3 cellular contexts compared by ENCODE assay signal in the genomic region with DNA sequence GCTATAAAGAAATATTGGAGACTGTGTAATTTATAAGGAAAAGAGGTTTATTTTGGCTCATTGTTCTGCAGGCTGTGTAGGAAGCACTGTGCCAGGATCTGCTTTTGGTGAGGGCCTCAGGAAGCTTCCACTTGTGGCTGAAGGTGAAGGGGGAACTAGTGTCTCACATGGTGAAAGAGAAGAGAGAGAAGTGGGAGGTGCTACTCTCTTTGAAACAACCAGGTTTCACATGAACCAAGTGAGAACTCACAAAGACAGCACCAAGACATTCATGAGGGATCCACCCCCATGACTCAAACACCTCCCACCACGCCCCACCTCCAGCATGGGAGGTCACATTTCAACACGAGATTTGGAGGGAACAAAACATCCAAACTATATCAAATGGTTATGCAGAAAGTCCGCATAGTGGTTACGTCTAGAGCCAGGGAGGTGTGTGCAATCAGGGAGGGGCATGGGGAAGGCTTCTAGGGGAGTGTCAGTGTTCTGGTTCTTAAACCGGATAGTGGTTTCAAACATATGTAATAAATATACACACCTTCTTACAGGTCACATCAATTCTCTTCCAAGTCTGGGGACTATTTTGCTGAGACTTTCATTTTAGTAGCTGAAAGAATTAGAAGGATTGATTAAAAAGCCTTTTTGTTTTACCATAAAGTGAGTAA.
TF ChIP-seq lines count a peak whose summit lies in the region.

No MANE protein-coding gene starts in this region.

TF ChIP-seq in GM23338, 12 proteins besides CTCF, POLR2A, EP300 and RAD21 (continues in another document):
- TF ChIP-seq, protein P1, sequence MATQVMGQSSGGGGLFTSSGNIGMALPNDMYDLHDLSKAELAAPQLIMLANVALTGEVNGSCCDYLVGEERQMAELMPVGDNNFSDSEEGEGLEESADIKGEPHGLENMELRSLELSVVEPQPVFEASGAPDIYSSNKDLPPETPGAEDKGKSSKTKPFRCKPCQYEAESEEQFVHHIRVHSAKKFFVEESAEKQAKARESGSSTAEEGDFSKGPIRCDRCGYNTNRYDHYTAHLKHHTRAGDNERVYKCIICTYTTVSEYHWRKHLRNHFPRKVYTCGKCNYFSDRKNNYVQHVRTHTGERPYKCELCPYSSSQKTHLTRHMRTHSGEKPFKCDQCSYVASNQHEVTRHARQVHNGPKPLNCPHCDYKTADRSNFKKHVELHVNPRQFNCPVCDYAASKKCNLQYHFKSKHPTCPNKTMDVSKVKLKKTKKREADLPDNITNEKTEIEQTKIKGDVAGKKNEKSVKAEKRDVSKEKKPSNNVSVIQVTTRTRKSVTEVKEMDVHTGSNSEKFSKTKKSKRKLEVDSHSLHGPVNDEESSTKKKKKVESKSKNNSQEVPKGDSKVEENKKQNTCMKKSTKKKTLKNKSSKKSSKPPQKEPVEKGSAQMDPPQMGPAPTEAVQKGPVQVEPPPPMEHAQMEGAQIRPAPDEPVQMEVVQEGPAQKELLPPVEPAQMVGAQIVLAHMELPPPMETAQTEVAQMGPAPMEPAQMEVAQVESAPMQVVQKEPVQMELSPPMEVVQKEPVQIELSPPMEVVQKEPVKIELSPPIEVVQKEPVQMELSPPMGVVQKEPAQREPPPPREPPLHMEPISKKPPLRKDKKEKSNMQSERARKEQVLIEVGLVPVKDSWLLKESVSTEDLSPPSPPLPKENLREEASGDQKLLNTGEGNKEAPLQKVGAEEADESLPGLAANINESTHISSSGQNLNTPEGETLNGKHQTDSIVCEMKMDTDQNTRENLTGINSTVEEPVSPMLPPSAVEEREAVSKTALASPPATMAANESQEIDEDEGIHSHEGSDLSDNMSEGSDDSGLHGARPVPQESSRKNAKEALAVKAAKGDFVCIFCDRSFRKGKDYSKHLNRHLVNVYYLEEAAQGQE (IDR thresholded peaks at IDR 0.05; ENCODE audit: unreplicated experiment): no peak
- TF ChIP-seq ZNF114 (CRISPR knock-in tag; IDR thresholded peaks at IDR 0.05): no peak
- TF ChIP-seq POLR2AphosphoS5 (IDR thresholded peaks at IDR 0.05; ENCODE audit: low read depth): no peak
- no peak for TF ChIP-seq CREB1 (CRISPR knock-in tag; IDR thresholded peaks at IDR 0.05; ENCODE audit: low read depth)
- TF ChIP-seq NANOG (IDR thresholded peaks at IDR 0.05; ENCODE audit: borderline replicate concordance): no peak
- TF ChIP-seq EZH2phosphoT487 (IDR thresholded peaks at IDR 0.05; ENCODE audit: unreplicated experiment): no peak
- no peak for TF ChIP-seq JUNB (IDR thresholded peaks at IDR 0.05; ENCODE audit: unreplicated experiment)
- no peak for TF ChIP-seq STAT1 (IDR thresholded peaks at IDR 0.05; ENCODE audit: unreplicated experiment)
- no peak for TF ChIP-seq EZH2 (IDR thresholded peaks at IDR 0.05; ENCODE audit: low read depth, unreplicated experiment)
- TF ChIP-seq, protein P2, sequence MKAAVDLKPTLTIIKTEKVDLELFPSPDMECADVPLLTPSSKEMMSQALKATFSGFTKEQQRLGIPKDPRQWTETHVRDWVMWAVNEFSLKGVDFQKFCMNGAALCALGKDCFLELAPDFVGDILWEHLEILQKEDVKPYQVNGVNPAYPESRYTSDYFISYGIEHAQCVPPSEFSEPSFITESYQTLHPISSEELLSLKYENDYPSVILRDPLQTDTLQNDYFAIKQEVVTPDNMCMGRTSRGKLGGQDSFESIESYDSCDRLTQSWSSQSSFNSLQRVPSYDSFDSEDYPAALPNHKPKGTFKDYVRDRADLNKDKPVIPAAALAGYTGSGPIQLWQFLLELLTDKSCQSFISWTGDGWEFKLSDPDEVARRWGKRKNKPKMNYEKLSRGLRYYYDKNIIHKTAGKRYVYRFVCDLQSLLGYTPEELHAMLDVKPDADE (IDR thresholded peaks at IDR 0.05): no peak

TF ChIP-seq in IMR-90, 13 proteins besides CTCF, POLR2A, EP300 and RAD21:
- TF ChIP-seq, protein P3, sequence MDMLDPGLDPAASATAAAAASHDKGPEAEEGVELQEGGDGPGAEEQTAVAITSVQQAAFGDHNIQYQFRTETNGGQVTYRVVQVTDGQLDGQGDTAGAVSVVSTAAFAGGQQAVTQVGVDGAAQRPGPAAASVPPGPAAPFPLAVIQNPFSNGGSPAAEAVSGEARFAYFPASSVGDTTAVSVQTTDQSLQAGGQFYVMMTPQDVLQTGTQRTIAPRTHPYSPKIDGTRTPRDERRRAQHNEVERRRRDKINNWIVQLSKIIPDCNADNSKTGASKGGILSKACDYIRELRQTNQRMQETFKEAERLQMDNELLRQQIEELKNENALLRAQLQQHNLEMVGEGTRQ (IDR thresholded peaks at IDR 0.05; ENCODE audit: low read depth, low read length): no peak
- no peak for TF ChIP-seq FOS (IDR thresholded peaks at IDR 0.05; ENCODE audit: low read depth, low read length)
- no peak for TF ChIP-seq MAZ (IDR thresholded peaks at IDR 0.05; ENCODE audit: borderline replicate concordance, low read depth, low read length)
- TF ChIP-seq RCOR1 (IDR thresholded peaks at IDR 0.05; ENCODE audit: insufficient replicate concordance, low read length): no peak
- TF ChIP-seq BHLHE40 (IDR thresholded peaks at IDR 0.05; ENCODE audit: low read depth, low read length): no peak
- no peak for TF ChIP-seq SMC3 (IDR thresholded peaks at IDR 0.05; ENCODE audit: low read depth, low read length)
- TF ChIP-seq CEBPB (IDR thresholded peaks at IDR 0.05; ENCODE audit: low read depth, low read length): no peak
- no peak for TF ChIP-seq CHD1 (IDR thresholded peaks at IDR 0.05; ENCODE audit: low read depth, low read length)

TF ChIP-seq in GM12878, 131 proteins besides CTCF, POLR2A, EP300 and RAD21:
- TF ChIP-seq MYB (IDR thresholded peaks at IDR 0.05; ENCODE audit: borderline replicate concordance, low read depth, low read length) (no peak), CBFB (IDR thresholded peaks at IDR 0.05; ENCODE audit: low read depth) (no peak), EGR1 (IDR thresholded peaks at IDR 0.05; ENCODE audit: borderline replicate concordance in 1 of 2, low read depth in 2 of 2, low read length in 2 of 2) (no peak), ZNF274 (IDR thresholded peaks at IDR 0.05; ENCODE audit: insufficient read depth, insufficient read length) (peak; percentile 60), CBX5 (IDR thresholded peaks at IDR 0.05; ENCODE audit: low read depth) (peak; percentile 86; the same call in 1 of the 2 replicates)
- TF ChIP-seq, protein P4, sequence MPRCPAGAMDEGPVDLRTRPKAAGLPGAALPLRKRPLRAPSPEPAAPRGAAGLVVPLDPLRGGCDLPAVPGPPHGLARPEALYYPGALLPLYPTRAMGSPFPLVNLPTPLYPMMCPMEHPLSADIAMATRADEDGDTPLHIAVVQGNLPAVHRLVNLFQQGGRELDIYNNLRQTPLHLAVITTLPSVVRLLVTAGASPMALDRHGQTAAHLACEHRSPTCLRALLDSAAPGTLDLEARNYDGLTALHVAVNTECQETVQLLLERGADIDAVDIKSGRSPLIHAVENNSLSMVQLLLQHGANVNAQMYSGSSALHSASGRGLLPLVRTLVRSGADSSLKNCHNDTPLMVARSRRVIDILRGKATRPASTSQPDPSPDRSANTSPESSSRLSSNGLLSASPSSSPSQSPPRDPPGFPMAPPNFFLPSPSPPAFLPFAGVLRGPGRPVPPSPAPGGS (IDR thresholded peaks at IDR 0.05; ENCODE audit: borderline replicate concordance, insufficient read depth, low read depth, low read length, poor library complexity, severe bottlenecking): no peak
- TF ChIP-seq, protein P5, sequence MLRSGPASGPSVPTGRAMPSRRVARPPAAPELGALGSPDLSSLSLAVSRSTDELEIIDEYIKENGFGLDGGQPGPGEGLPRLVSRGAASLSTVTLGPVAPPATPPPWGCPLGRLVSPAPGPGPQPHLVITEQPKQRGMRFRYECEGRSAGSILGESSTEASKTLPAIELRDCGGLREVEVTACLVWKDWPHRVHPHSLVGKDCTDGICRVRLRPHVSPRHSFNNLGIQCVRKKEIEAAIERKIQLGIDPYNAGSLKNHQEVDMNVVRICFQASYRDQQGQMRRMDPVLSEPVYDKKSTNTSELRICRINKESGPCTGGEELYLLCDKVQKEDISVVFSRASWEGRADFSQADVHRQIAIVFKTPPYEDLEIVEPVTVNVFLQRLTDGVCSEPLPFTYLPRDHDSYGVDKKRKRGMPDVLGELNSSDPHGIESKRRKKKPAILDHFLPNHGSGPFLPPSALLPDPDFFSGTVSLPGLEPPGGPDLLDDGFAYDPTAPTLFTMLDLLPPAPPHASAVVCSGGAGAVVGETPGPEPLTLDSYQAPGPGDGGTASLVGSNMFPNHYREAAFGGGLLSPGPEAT (IDR thresholded peaks at IDR 0.05; ENCODE audit: low read depth): 0 out of 2 replicates have a peak, but pooled peaks have one; percentile 35
